1 cellular context compared by ENCODE assay signal in genomic region chr22:24201681-24202590, GRCh38.
TF ChIP-seq lines count a peak whose summit lies in the region.

No MANE protein-coding gene starts in this region.

TF ChIP-seq in GM23338, 12 proteins besides CTCF, POLR2A, EP300 and RAD21:
- TF ChIP-seq STAT1 (IDR thresholded peaks at IDR 0.05; ENCODE audit: unreplicated experiment) (no peak), POLR2AphosphoS5 (IDR thresholded peaks at IDR 0.05; ENCODE audit: low read depth) (no peak), EZH2 (IDR thresholded peaks at IDR 0.05; ENCODE audit: low read depth, unreplicated experiment) (no peak), ZNF331 (CRISPR knock-in tag; IDR thresholded peaks at IDR 0.05; ENCODE audit: low read depth) (no peak), JUNB (IDR thresholded peaks at IDR 0.05; ENCODE audit: unreplicated experiment) (no peak), NANOG (IDR thresholded peaks at IDR 0.05; ENCODE audit: borderline replicate concordance) (no peak), EZH2phosphoT487 (IDR thresholded peaks at IDR 0.05; ENCODE audit: unreplicated experiment) (no peak), ZNF114 (CRISPR knock-in tag; IDR thresholded peaks at IDR 0.05) (no peak), REST (IDR thresholded peaks at IDR 0.05; ENCODE audit: unreplicated experiment) (no peak), CREB1 (CRISPR knock-in tag; IDR thresholded peaks at IDR 0.05; ENCODE audit: low read depth) (no peak), ETS1 (IDR thresholded peaks at IDR 0.05) (no peak), ZNF462 (CRISPR knock-in tag; IDR thresholded peaks at IDR 0.05) (no peak)
